9 cellular contexts compared by ENCODE assay signal in genomic region chr14:101808020-101808641, GRCh38. TPM values are rescaled to one million over a fixed set of nuclear protein-coding genes. Genes with fewer than 3 reads are reported as not detected.
DNase-seq lines count a peak whose midpoint lies in the region; ATAC-seq and TF ChIP-seq lines count a peak whose summit lies in the region.
"Had no signal": no experiment of that assay in that cellular context is flagged by ENCODE, and none has a peak within 500 bp of the region (broad histone marks: within the 10 kb centered on the region; RNA-seq: fewer than 3 reads in every experiment).

No MANE protein-coding gene starts in this region.

- no peaks in the 10 kb centered on the region for H3K27me3 ChIP-seq in BLaER1 treated with 17β-estradiol and CSF1 and Interleukin-3, amounts not matched to agents 10 nM and 100 nM
- no peaks in the 10 kb centered on the region for H3K27me3 ChIP-seq in HUES6 (ENCODE audit: control insufficient read depth, insufficient read depth, low read length)
- H3K27me3 ChIP-seq in lower lobe of right lung (ENCODE audit: low read depth), result no peaks in the 10 kb centered on the region

- DNase-seq in activated B cell treated with CpG ODN at 0.5 μM for 24 hours (no peak), lower lobe of right lung (no peak), coronary artery (ENCODE audit: low spot score) (no peak), activated T-cell treated with anti-CD3 and anti-CD28 coated beads for 4 hours (no peak)
- no peak for DNase-seq in stimulated activated CD4-positive, alpha-beta T cell treated with anti-CD3 and anti-CD28 coated beads, Interleukin-12 subunit alpha, Interleukin-12 subunit beta, amount 100 ng/mL, for 4 hours
- DNase-seq: NCI-H1436 treated with DMSO at 0.1 percent for 48 hours had no signal

- H3K4me3 Mint-ChIP-seq in activated B cell treated with CpG ODN at 0.5 μM for 24 hours, result no peak overlapping the region

- 0 out of 20 replicates have a peak overlapping the region, but pooled peaks of 1 of the 10 experiments have one; percentile 75 for H3K4me3 ChIP-seq in BLaER1 treated with 17β-estradiol and CSF1 and Interleukin-3, amounts not matched to agents 10 nM and 100 nM
- H3K4me3 ChIP-seq in HUES6 (ENCODE audit: low read depth, low read length), result 0 out of 2 replicates have a peak overlapping the region, but pooled peaks have one; percentile 18
- no peak overlapping the region for H3K4me3 ChIP-seq in lower lobe of right lung
- H3K4me3 ChIP-seq in coronary artery, result no peak overlapping the region

- H3K36me3 ChIP-seq in BLaER1 treated with 17β-estradiol and CSF1 and Interleukin-3, amounts not matched to agents 10 nM and 100 nM, result peaks cover 13 to 49% (median 35%) of the 10 kb centered on the region in 11 experiments; a peak in 19 of 22 replicates
- H3K36me3 ChIP-seq in HUES6 (ENCODE audit: control insufficient read depth, insufficient read depth, low read length), result no peaks in the 10 kb centered on the region
- no peaks in the 10 kb centered on the region for H3K36me3 ChIP-seq in lower lobe of right lung

- H3K9ac ChIP-seq in BLaER1 treated with 17β-estradiol and CSF1 and Interleukin-3, amounts not matched to agents 10 nM and 100 nM, result peak overlapping the region in 9 of 11 experiments; percentile 50 to 97 (median 87); a peak in 17 of 22 replicates
- H3K9ac ChIP-seq in HUES6 (ENCODE audit: low read length), result no peak overlapping the region

- peaks cover 37 to 54% (median 50%) of the 10 kb centered on the region in 10 experiments for H3K4me1 ChIP-seq in BLaER1 treated with 17β-estradiol and CSF1 and Interleukin-3, amounts not matched to agents 10 nM and 100 nM
- H3K4me1 ChIP-seq in HUES6 (ENCODE audit: control insufficient read depth, insufficient read depth, low read length) (peaks cover 6% of the 10 kb centered on the region), lower lobe of right lung (peaks cover 34% of the 10 kb centered on the region)

- peaks cover 2% of the 10 kb centered on the region for H3K9me3 Mint-ChIP-seq in activated B cell treated with CpG ODN at 0.5 μM for 24 hours

- TF ChIP-seq CTCF in activated B cell treated with CpG ODN at 0.5 μM for 24 hours (IDR thresholded peaks at IDR 0.05) (no peak), lower lobe of right lung (IDR thresholded peaks at IDR 0.05) (no peak), coronary artery (IDR thresholded peaks at IDR 0.05) (no peak)

- peak overlapping the region; percentile 41 for H3K27ac Mint-ChIP-seq in activated B cell treated with CpG ODN at 0.5 μM for 24 hours

- peaks cover 8 to 27% (median 20%) of the 10 kb centered on the region in 11 experiments; a peak in 15 of 22 replicates for H4K20me1 ChIP-seq in BLaER1 treated with 17β-estradiol and CSF1 and Interleukin-3, amounts not matched to agents 10 nM and 100 nM

- peaks cover 38% of the 10 kb centered on the region for H3K4me1 Mint-ChIP-seq in activated B cell treated with CpG ODN at 0.5 μM for 24 hours

- peaks cover 30% of the 10 kb centered on the region for H3K36me3 Mint-ChIP-seq in activated B cell treated with CpG ODN at 0.5 μM for 24 hours (ENCODE audit: low read depth)

- ATAC-seq in activated B cell treated with CpG ODN at 0.5 μM for 24 hours (ENCODE audit: low read depth) (no peak), lower lobe of right lung (no peak), HG03460 (IDR thresholded peaks at IDR 0.05; ENCODE audit: unreplicated experiment) (no peak)

- peaks cover 0 to 10% (median 0%) of the 10 kb centered on the region in 11 experiments; a peak in 1 of 22 replicates for H3K9me3 ChIP-seq in BLaER1 treated with 17β-estradiol and CSF1 and Interleukin-3, amounts not matched to agents 10 nM and 100 nM (replicated peaks in 1 of 11)
- no peaks in the 10 kb centered on the region for H3K9me3 ChIP-seq in HUES6 (ENCODE audit: control insufficient read depth, insufficient read depth, low read depth, low read length)
- no peaks in the 10 kb centered on the region for H3K9me3 ChIP-seq in lower lobe of right lung

- no peaks in the 10 kb centered on the region for H3K27me3 Mint-ChIP-seq in activated B cell treated with CpG ODN at 0.5 μM for 24 hours

- intact Hi-C loops in activated B cell treated with CpG ODN at 0.5 μM for 24 hours (cut with micrococcal nuclease) (no loop called here), lower lobe of right lung (cut with DNase I) (no loop called here)

- H3K4me2 ChIP-seq in BLaER1 treated with 17β-estradiol and CSF1 and Interleukin-3, amounts not matched to agents 10 nM and 100 nM, result peak overlapping the region; percentile 61 to 98 (median 92)

- CTCF ChIA-PET in activated B cell treated with CpG ODN at 0.5 μM for 24 hours (lab: Charles Lee), result interaction anchor here (0.6 to 4.6 kb wide), 2 partner anchors 37 to 59 kb away, joined by 3 to 22 read pairs; no protein-coding TSS in a partner anchor

- POLR2A ChIA-PET in activated B cell treated with CpG ODN at 0.5 μM for 24 hours (lab: Charles Lee), result interaction anchor here (1.7 to 9.5 kb wide), 7 partner anchors 12 to 48 kb away, joined by 13 to 313 read pairs (median 52); partner anchors contain the start of gene PPP2R5C

- peak overlapping the region; percentile 33 to 99 (median 95); a peak in 21 of 22 replicates for H3K27ac ChIP-seq in BLaER1 treated with 17β-estradiol and CSF1 and Interleukin-3, amounts not matched to agents 10 nM and 100 nM
- no peak overlapping the region for H3K27ac ChIP-seq in HUES6 (ENCODE audit: low read depth, low read length)
- peak overlapping the region; percentile 99 for H3K27ac ChIP-seq in lower lobe of right lung
- no peak overlapping the region for H3K27ac ChIP-seq in coronary artery

RNA-seq across cellular contexts. Expression of gene PPP2R5C, which starts 46.6 kb away (rescaled TPM):
- total RNA-seq in activated B cell treated with CpG ODN at 0.5 μM for 24 hours (197 and 227 TPM in 2 replicates), lower lobe of right lung (160 TPM)

Comparison
In these comparisons a context has a peak if more than half of its experiments do, and no peak if none do; other contexts are left out.
1. H3K27ac ChIP-seq: peak in BLaER1 treated with 17β-estradiol and CSF1 and Interleukin-3, amounts not matched to agents 10 nM and 100 nM (11 of 11) and lower lobe of right lung (single experiment); none in HUES6 (single experiment) and coronary artery (0 of 2).